ENCODE assay signal across 10 cellular contexts in genomic region chr14:64234877-64235651, GRCh38. TPM values are rescaled to one million over a fixed set of nuclear protein-coding genes. Genes with fewer than 3 reads are reported as not detected.
DNase-seq lines count a peak whose midpoint lies in the region; ATAC-seq and TF ChIP-seq lines count a peak whose summit lies in the region.
"Had no signal": no experiment of that assay in that cellular context is flagged by ENCODE, and none has a peak within 500 bp of the region (broad histone marks: within the 10 kb centered on the region; RNA-seq: fewer than 3 reads in every experiment).

No MANE protein-coding gene starts in this region.

- ATAC-seq in HG03196 (IDR thresholded peaks at IDR 0.05; ENCODE audit: unreplicated experiment) = peak; percentile 3
- peak; percentile 25 for ATAC-seq in memory B cell (ENCODE audit: low read depth)
- ATAC-seq in heart left ventricle = no peak

- no peaks in the 10 kb centered on the region for H3K9me3 Mint-ChIP-seq in memory B cell
- H3K9me3 Mint-ChIP-seq: T-helper 1 cell treated with Interleukin-12 subunit alpha and Interleukin-12 subunit beta and Interleukin-4 antibody, amounts not matched to agents 30 μg/mL and 1 μg/mL, for 36 hours had no signal

- WGBS in SK-N-SH (ENCODE audit: low lambda C conversion rate) = 50% methylated on average over 14 of the region's 24 CpGs
- WGBS in heart left ventricle, 4 donors = 57 to 68% (median 64%) methylated on average over 21 to 24 of the region's 24 CpGs
- WGBS in esophagus squamous epithelium, 2 donors = 61 to 68% methylated on average over 17 to 18 of the region's 24 CpGs

- H3K27ac ChIP-seq in SK-N-SH (ENCODE audit: low read depth in 2 of 2, low read length in 1 of 2) (no peak overlapping the region), ascending aorta (no peak overlapping the region), heart left ventricle (no peak overlapping the region), esophagus squamous epithelium (peak overlapping the region in 1 of 4 donors; percentile 52)

- H3K4me2 ChIP-seq in SK-N-SH = no peak overlapping the region

- H3F3A ChIP-seq in SK-N-SH (replicated peaks; ENCODE audit: insufficient read depth) = no peaks in the 10 kb centered on the region

- intact Hi-C loops in ascending aorta (cut with DNase I) = no loop called here
- intact Hi-C loops in heart left ventricle (cut with DNase I) = no loop called here
- intact Hi-C loops in esophagus squamous epithelium (cut with DNase I) = no loop called here

- peaks cover 4% of the 10 kb centered on the region for H3K36me3 Mint-ChIP-seq in memory B cell

- no peak for TF ChIP-seq POLR2A in heart left ventricle (IDR thresholded peaks at IDR 0.05)
- TF ChIP-seq POLR2A in esophagus squamous epithelium (IDR thresholded peaks at IDR 0.05) = no peak

- H3K4me3 ChIP-seq in GM12875 (ENCODE audit: low read depth, low read length) (peak overlapping the region; percentile 12), SK-N-SH (ENCODE audit: low read depth in 2 of 2, low read length in 1 of 2) (no peak overlapping the region), ascending aorta (no peak overlapping the region), heart left ventricle (no peak overlapping the region), esophagus squamous epithelium (no peak overlapping the region)

- CTCF ChIA-PET in SK-N-SH (lab: Yijun Ruan, JAX) = interaction anchor here (0.7 to 1.6 kb wide), 5 partner anchors 16 to 70 kb away, joined by 3 to 4 read pairs (median 3); partner anchors contain the start of gene ESR2

- H3K27me3 Mint-ChIP-seq in memory B cell = no peaks in the 10 kb centered on the region

- no peaks in the 10 kb centered on the region for H3K9me2 ChIP-seq in SK-N-SH

- H2AFZ ChIP-seq in SK-N-SH (ENCODE audit: low read depth) = no peak overlapping the region

- no peaks in the 10 kb centered on the region for H4K20me1 ChIP-seq in SK-N-SH (ENCODE audit: insufficient read depth)

- H3K9me3 ChIP-seq in SK-N-SH (no peaks in the 10 kb centered on the region), ascending aorta (no peaks in the 10 kb centered on the region), heart left ventricle (no peaks in the 10 kb centered on the region), esophagus squamous epithelium (no peaks in the 10 kb centered on the region)

- peaks cover 50% of the 10 kb centered on the region for H3K4me1 Mint-ChIP-seq in memory B cell

- TF ChIP-seq RAD21 in SK-N-SH (IDR thresholded peaks at IDR 0.05; ENCODE audit: low read length) = no peak

- H3K36me3 ChIP-seq in SK-N-SH (replicated peaks in 1 of 2; ENCODE audit: control insufficient read depth in 1 of 2, insufficient read depth in 2 of 2, low read length in 1 of 2) (peaks cover 0 to 3% of the 10 kb centered on the region in 2 experiments), ascending aorta (peaks cover 0 to 5% of the 10 kb centered on the region in 2 donors), heart left ventricle (peaks cover 0 to 19% (median 4%) of the 10 kb centered on the region in 9 donors), esophagus squamous epithelium (peaks cover 0 to 32% (median 7%) of the 10 kb centered on the region in 3 donors)

- TF ChIP-seq EP300 in SK-N-SH (IDR thresholded peaks at IDR 0.05; ENCODE audit: borderline replicate concordance in 1 of 2, low read depth in 1 of 2, low read length in 1 of 2) = no peak

- TF ChIP-seq CTCF in GM12875 (IDR thresholded peaks at IDR 0.05; ENCODE audit: borderline replicate concordance, insufficient read depth, low read depth, low read length) = no peak
- TF ChIP-seq CTCF in SK-N-SH (IDR thresholded peaks at IDR 0.05) = no peak
- no peak for TF ChIP-seq CTCF in ascending aorta (IDR thresholded peaks at IDR 0.05)
- TF ChIP-seq CTCF in heart left ventricle (IDR thresholded peaks at IDR 0.05) = no peak
- no peak for TF ChIP-seq CTCF in esophagus squamous epithelium (IDR thresholded peaks at IDR 0.05)

- POLR2A ChIA-PET in SK-N-SH (lab: Yijun Ruan, JAX) = interaction anchor here (0.8 to 1.2 kb wide), 2 partner anchors 17 to 38 kb away, joined by 3 read pairs; no protein-coding TSS in a partner anchor

- H3K27me3 ChIP-seq in SK-N-SH (ENCODE audit: insufficient read depth) = no peaks in the 10 kb centered on the region
- no peaks in the 10 kb centered on the region for H3K27me3 ChIP-seq in ascending aorta
- no peaks in the 10 kb centered on the region for H3K27me3 ChIP-seq in heart left ventricle
- no peaks in the 10 kb centered on the region for H3K27me3 ChIP-seq in esophagus squamous epithelium

- peak overlapping the region; percentile 99 for H3K27ac Mint-ChIP-seq in memory B cell
- H3K27ac Mint-ChIP-seq: T-helper 1 cell treated with Interleukin-12 subunit alpha and Interleukin-12 subunit beta and Interleukin-4 antibody, amounts not matched to agents 30 μg/mL and 1 μg/mL, for 36 hours had no signal

- DNase-seq in SK-N-SH (peak; percentile 70), memory B cell (ENCODE audit: low spot score in 2 of 2) (peak in 1 of 2 donors; percentile 53), ascending aorta (ENCODE audit: low spot score in 2 of 2) (no peak), heart left ventricle (no peak), esophagus squamous epithelium (lab: John Stamatoyannopoulos, UW) (no peak)
- DNase-seq in effector CD8-positive, alpha-beta T cell (lab: John Stamatoyannopoulos, UW) = no peak
- DNase-seq: H7 had no signal

- no peaks in the 10 kb centered on the region for H3K79me2 ChIP-seq in SK-N-SH (ENCODE audit: insufficient read depth)

- no peak overlapping the region for H3K9ac ChIP-seq in SK-N-SH

- H3K4me3 Mint-ChIP-seq in memory B cell = peak overlapping the region; percentile 55
- H3K4me3 Mint-ChIP-seq: T-helper 1 cell treated with Interleukin-12 subunit alpha and Interleukin-12 subunit beta and Interleukin-4 antibody, amounts not matched to agents 30 μg/mL and 1 μg/mL, for 36 hours had no signal

- H3K4me1 ChIP-seq in SK-N-SH (ENCODE audit: control insufficient read depth in 1 of 2, insufficient read depth in 2 of 2, low read depth in 1 of 2, low read length in 1 of 2) (peaks cover 9 to 17% of the 10 kb centered on the region in 2 experiments; a peak in 2 of 4 replicates), ascending aorta (peaks cover 0 to 3% of the 10 kb centered on the region in 2 donors), heart left ventricle (peaks cover 0 to 17% (median 9%) of the 10 kb centered on the region in 12 donors), esophagus squamous epithelium (peaks cover 0 to 5% (median 0%) of the 10 kb centered on the region in 3 donors)

TF ChIP-seq in SK-N-SH, 30 proteins besides CTCF, POLR2A, EP300 and RAD21:
- no peak for TF ChIP-seq SMC3 (IDR thresholded peaks at IDR 0.05; ENCODE audit: low read depth, low read length)
- no peak for TF ChIP-seq RCOR1 (IDR thresholded peaks at IDR 0.05; ENCODE audit: low read length)
- peak; percentile 73 for TF ChIP-seq NFIC (IDR thresholded peaks at IDR 0.05; ENCODE audit: borderline replicate concordance)
- TF ChIP-seq, protein P1, sequence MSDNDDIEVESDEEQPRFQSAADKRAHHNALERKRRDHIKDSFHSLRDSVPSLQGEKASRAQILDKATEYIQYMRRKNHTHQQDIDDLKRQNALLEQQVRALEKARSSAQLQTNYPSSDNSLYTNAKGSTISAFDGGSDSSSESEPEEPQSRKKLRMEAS (IDR thresholded peaks at IDR 0.05; ENCODE audit: low read depth) = no peak
- peak; percentile 92 for TF ChIP-seq MXI1 (IDR thresholded peaks at IDR 0.05; ENCODE audit: low read depth, low read length)
- TF ChIP-seq, protein P2, sequence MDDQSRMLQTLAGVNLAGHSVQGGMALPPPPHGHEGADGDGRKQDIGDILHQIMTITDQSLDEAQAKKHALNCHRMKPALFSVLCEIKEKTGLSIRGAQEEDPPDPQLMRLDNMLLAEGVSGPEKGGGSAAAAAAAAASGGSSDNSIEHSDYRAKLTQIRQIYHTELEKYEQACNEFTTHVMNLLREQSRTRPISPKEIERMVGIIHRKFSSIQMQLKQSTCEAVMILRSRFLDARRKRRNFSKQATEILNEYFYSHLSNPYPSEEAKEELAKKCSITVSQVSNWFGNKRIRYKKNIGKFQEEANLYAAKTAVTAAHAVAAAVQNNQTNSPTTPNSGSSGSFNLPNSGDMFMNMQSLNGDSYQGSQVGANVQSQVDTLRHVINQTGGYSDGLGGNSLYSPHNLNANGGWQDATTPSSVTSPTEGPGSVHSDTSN (IDR thresholded peaks at IDR 0.05) = peak; percentile 34
- TF ChIP-seq SIN3A (IDR thresholded peaks at IDR 0.05; ENCODE audit: borderline replicate concordance, low read depth, low read length) = no peak

RNA-seq across cellular contexts. Expression of gene ESR2, which starts 59.1 kb away (rescaled TPM):
- polyA plus RNA-seq in SK-N-SH (2012; rRNA removed) (0.03 TPM in 2 replicates), heart left ventricle (under 1 TPM; 0.15 to 0.40 TPM)
- 0.04 TPM in 2 replicates for polyA plus RNA-seq in SK-N-SH (2012; cell fraction: cytosol; rRNA removed)
- 0.18 and 0.22 TPM in 2 replicates for polyA plus RNA-seq in SK-N-SH (2012; cell fraction: nucleus; rRNA removed)
- total RNA-seq in ascending aorta (not detected), heart left ventricle (1 to 10 TPM in 3 of 9 donors, under 1 TPM in 6; 0.16 to 1.7 (median 0.67) TPM), esophagus squamous epithelium (1 to 10 TPM in 1 of 4 donors, under 1 TPM in 2, not detected in 1; 0.29 to 2.7 (median 0.31) TPM)

Comparison
In these comparisons a context has a peak if more than half of its experiments do, and no peak if none do; other contexts are left out.
1. ATAC-seq: peak in HG03196 (single experiment) and memory B cell (single experiment); none in heart left ventricle (0 of 4).